Comparison of ENCODE assay signal across 1 cellular context in the genomic region with DNA sequence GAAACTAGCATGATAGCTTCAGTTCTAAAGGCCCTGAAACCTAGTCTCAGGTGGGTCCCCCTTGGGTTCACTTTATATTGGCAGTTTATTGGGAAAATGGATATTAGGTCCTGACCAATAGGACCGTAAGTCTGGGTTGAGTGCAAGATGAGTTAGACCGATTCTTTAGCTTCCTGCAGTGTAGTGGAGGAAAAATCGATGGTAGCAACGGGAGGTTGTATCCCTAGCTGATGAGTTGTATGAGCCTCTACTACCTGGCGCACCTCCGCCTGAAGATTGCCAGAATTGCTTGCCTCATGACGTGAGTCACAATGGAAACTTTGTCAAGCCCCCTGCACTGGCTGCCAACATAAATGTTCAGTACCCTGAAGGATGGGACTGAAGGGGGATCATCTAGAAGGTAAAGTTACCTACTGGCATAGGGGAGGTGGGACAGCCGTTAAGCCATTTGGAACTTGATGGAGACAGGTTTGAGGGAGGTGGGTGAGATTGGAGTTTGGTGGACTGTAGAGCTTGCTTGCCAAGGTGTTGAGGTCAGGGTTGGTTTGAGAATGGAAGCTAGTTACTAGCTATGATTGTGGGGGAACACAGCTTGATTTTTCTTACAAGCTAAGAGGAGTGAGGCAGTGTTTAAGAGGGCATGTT.
TF ChIP-seq lines count a peak whose summit lies in the region.

No MANE protein-coding gene starts in this region.

TF ChIP-seq in HepG2, 621 proteins besides CTCF, POLR2A, EP300 and RAD21 (continued from another document):
- TF ChIP-seq, protein P1, sequence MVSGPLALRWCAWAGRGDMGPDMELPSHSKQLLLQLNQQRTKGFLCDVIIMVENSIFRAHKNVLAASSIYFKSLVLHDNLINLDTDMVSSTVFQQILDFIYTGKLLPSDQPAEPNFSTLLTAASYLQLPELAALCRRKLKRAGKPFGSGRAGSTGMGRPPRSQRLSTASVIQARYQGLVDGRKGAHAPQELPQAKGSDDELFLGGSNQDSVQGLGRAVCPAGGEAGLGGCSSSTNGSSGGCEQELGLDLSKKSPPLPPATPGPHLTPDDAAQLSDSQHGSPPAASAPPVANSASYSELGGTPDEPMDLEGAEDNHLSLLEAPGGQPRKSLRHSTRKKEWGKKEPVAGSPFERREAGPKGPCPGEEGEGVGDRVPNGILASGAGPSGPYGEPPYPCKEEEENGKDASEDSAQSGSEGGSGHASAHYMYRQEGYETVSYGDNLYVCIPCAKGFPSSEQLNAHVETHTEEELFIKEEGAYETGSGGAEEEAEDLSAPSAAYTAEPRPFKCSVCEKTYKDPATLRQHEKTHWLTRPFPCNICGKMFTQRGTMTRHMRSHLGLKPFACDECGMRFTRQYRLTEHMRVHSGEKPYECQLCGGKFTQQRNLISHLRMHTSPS (CRISPR knock-in tag; IDR thresholded peaks at IDR 0.05; ENCODE audit: low read depth) = no peak
- peak; percentile 63; the same call in 1 of the 2 replicates for TF ChIP-seq ZNF878 (CRISPR knock-in tag; IDR thresholded peaks at IDR 0.05)
- no peak for TF ChIP-seq ZNF329 (CRISPR knock-in tag; IDR thresholded peaks at IDR 0.05; ENCODE audit: low read depth)
- TF ChIP-seq, protein P2, sequence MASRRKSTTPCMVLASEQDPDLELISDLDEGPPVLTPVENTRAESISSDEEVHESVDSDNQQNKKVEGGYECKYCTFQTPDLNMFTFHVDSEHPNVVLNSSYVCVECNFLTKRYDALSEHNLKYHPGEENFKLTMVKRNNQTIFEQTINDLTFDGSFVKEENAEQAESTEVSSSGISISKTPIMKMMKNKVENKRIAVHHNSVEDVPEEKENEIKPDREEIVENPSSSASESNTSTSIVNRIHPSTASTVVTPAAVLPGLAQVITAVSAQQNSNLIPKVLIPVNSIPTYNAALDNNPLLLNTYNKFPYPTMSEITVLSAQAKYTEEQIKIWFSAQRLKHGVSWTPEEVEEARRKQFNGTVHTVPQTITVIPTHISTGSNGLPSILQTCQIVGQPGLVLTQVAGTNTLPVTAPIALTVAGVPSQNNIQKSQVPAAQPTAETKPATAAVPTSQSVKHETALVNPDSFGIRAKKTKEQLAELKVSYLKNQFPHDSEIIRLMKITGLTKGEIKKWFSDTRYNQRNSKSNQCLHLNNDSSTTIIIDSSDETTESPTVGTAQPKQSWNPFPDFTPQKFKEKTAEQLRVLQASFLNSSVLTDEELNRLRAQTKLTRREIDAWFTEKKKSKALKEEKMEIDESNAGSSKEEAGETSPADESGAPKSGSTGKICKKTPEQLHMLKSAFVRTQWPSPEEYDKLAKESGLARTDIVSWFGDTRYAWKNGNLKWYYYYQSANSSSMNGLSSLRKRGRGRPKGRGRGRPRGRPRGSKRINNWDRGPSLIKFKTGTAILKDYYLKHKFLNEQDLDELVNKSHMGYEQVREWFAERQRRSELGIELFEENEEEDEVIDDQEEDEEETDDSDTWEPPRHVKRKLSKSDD (CRISPR knock-in tag; IDR thresholded peaks at IDR 0.05; ENCODE audit: low read depth) = no peak
- TF ChIP-seq ZNF10 (CRISPR knock-in tag; IDR thresholded peaks at IDR 0.05; ENCODE audit: borderline replicate concordance, low read depth) = no peak
- TF ChIP-seq ZNF841 (CRISPR knock-in tag; IDR thresholded peaks at IDR 0.05; ENCODE audit: borderline replicate concordance) = no peak
- TF ChIP-seq TMF1 (CRISPR knock-in tag; IDR thresholded peaks at IDR 0.05; ENCODE audit: low read depth) = no peak
- TF ChIP-seq, protein P3, sequence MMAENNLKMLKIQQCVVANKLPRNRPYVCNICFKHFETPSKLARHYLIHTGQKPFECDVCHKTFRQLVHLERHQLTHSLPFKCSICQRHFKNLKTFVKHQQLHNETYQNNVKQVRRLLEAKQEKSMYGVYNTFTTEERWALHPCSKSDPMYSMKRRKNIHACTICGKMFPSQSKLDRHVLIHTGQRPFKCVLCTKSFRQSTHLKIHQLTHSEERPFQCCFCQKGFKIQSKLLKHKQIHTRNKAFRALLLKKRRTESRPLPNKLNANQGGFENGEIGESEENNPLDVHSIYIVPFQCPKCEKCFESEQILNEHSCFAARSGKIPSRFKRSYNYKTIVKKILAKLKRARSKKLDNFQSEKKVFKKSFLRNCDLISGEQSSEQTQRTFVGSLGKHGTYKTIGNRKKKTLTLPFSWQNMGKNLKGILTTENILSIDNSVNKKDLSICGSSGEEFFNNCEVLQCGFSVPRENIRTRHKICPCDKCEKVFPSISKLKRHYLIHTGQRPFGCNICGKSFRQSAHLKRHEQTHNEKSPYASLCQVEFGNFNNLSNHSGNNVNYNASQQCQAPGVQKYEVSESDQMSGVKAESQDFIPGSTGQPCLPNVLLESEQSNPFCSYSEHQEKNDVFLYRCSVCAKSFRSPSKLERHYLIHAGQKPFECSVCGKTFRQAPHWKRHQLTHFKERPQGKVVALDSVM (CRISPR knock-in tag; IDR thresholded peaks at IDR 0.05) = no peak
- no peak for TF ChIP-seq ZMYM2 (CRISPR knock-in tag; IDR thresholded peaks at IDR 0.05)
- peak; percentile 48 for TF ChIP-seq ZEB1 (IDR thresholded peaks at IDR 0.05; ENCODE audit: insufficient replicate concordance, low read depth)
- TF ChIP-seq PHF21A (CRISPR knock-in tag; IDR thresholded peaks at IDR 0.05) = no peak
- TF ChIP-seq ZNF253 (CRISPR knock-in tag; IDR thresholded peaks at IDR 0.05; ENCODE audit: borderline replicate concordance) = no peak
- no peak for TF ChIP-seq HOXA7 (CRISPR knock-in tag; IDR thresholded peaks at IDR 0.05)
- TF ChIP-seq, protein P4, sequence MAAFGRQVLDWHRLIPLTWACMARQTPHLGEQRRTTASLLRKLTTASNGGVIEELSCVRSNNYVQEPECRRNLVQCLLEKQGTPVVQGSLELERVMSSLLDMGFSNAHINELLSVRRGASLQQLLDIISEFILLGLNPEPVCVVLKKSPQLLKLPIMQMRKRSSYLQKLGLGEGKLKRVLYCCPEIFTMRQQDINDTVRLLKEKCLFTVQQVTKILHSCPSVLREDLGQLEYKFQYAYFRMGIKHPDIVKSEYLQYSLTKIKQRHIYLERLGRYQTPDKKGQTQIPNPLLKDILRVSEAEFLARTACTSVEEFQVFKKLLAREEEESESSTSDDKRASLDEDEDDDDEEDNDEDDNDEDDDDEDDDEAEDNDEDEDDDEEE (CRISPR knock-in tag; IDR thresholded peaks at IDR 0.05) = no peak
- no peak for TF ChIP-seq BHLHE40 (IDR thresholded peaks at IDR 0.05; ENCODE audit: low read length)
- TF ChIP-seq SP4 (CRISPR knock-in tag; IDR thresholded peaks at IDR 0.05) = no peak; the same call in 1 of the 2 replicates
- TF ChIP-seq CCDC6 (CRISPR knock-in tag; IDR thresholded peaks at IDR 0.05) = peak; percentile 76; the same call in 1 of the 2 replicates
